1 cellular context compared by ENCODE assay signal in genomic region chr6:165962361-165962760, GRCh38.
TF ChIP-seq lines count a peak whose summit lies in the region.

No MANE protein-coding gene starts in this region.

TF ChIP-seq in HepG2, 621 proteins besides CTCF, POLR2A, EP300 and RAD21 (continued from another document):
- TF ChIP-seq ATF7 (IDR thresholded peaks at IDR 0.05) = 0 out of 2 replicates have a peak, but pooled peaks have one; percentile 8
- no peak for TF ChIP-seq ATF7 (CRISPR knock-in tag; IDR thresholded peaks at IDR 0.05)
- peak; percentile 81 for TF ChIP-seq MNT (IDR thresholded peaks at IDR 0.05)
- TF ChIP-seq TOPORS (CRISPR knock-in tag; IDR thresholded peaks at IDR 0.05) = no peak
- no peak for TF ChIP-seq ZNF7 (CRISPR knock-in tag; IDR thresholded peaks at IDR 0.05)
- TF ChIP-seq CREB1 (IDR thresholded peaks at IDR 0.05) = 0 out of 2 replicates have a peak, but pooled peaks have one; percentile 4
- no peak for TF ChIP-seq CREB1 (CRISPR knock-in tag; IDR thresholded peaks at IDR 0.05)
- TF ChIP-seq ZNF468 (CRISPR knock-in tag; IDR thresholded peaks at IDR 0.05) = no peak
- no peak for TF ChIP-seq HDAC1 (CRISPR knock-in tag; IDR thresholded peaks at IDR 0.05)
